30 cellular contexts compared by ENCODE assay signal in the genomic region with DNA sequence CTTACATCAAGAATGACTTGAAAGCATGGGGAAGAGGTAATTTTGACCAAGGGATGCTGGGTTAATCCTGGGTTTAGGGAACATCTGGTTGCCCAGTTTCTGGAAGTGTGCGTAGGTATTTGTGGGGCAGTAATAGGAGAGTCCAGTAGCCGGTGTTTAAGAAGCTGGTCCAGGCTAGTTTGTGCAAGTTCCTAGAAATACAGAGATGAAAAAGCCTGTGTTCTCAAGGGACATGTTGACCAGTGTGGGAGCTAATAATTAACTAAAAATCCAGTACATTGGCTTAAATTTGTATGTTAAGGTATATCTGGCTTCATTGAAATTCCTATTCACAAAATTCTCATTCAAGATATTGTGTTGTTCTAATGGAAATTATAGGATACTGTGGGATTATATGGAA. TPM values are rescaled to one million over a fixed set of nuclear protein-coding genes. Genes with fewer than 3 reads are reported as not detected.
DNase-seq lines count a peak whose midpoint lies in the region; ATAC-seq, FAIRE-seq and TF ChIP-seq lines count a peak whose summit lies in the region.
"Had no signal": no experiment of that assay in that cellular context is flagged by ENCODE, and none has a peak within 500 bp of the region (broad histone marks: within the 10 kb centered on the region; RNA-seq: fewer than 3 reads in every experiment).

No MANE protein-coding gene starts in this region.

- no peaks in the 10 kb centered on the region for H3K79me1 ChIP-seq in trophoblast cell (ENCODE audit: low read length)

- no peaks in the 10 kb centered on the region for H3K36me3 ChIP-seq in trophoblast cell (ENCODE audit: control insufficient read depth in 1 of 2, insufficient read depth in 2 of 2, low read length in 2 of 2)
- no peaks in the 10 kb centered on the region for H3K36me3 ChIP-seq in BE2C
- H3K36me3 ChIP-seq in small intestine (ENCODE audit: control insufficient read depth in 2 of 2, insufficient read depth in 2 of 2, low read length in 2 of 2), result no peaks in the 10 kb centered on the region
- H3K36me3 ChIP-seq: sigmoid colon, tibial artery, WERI-Rb-1 had no signal

- no peak overlapping the region for H2BK5ac ChIP-seq in trophoblast cell (ENCODE audit: low read depth, low read length, poor library complexity)

- H3K4me1 ChIP-seq in trophoblast cell (ENCODE audit: control insufficient read depth in 1 of 2, insufficient read depth in 2 of 2, low read length in 2 of 2), result no peaks in the 10 kb centered on the region
- no peaks in the 10 kb centered on the region for H3K4me1 ChIP-seq in BE2C
- H3K4me1 ChIP-seq in small intestine (ENCODE audit: control insufficient read depth in 2 of 2, insufficient read depth in 1 of 2, low read depth in 1 of 2, low read length in 1 of 2), result no peaks in the 10 kb centered on the region

- H3K27me3 ChIP-seq in HL-60 (ENCODE audit: insufficient read depth, poor library complexity, severe bottlenecking), result no peaks in the 10 kb centered on the region
- H3K27me3 ChIP-seq in trophoblast cell (ENCODE audit: insufficient read depth, low read length), result no peaks in the 10 kb centered on the region
- H3K27me3 ChIP-seq in BE2C, result no peaks in the 10 kb centered on the region
- no peaks in the 10 kb centered on the region for H3K27me3 ChIP-seq in small intestine (ENCODE audit: control insufficient read depth in 2 of 2, insufficient read depth in 2 of 2, low read length in 2 of 2)
- H3K27me3 ChIP-seq: sigmoid colon, tibial artery had no signal

- no peaks in the 10 kb centered on the region for H3K79me2 ChIP-seq in trophoblast cell (ENCODE audit: control insufficient read depth, insufficient read depth, low read length, poor library complexity)

- DNase-seq in activated T-cell treated with anti-CD3 and anti-CD28 coated beads, Interleukin-2, amount 50 U/mL, for 72 hours, result no peak
- DNase-seq in activated T-cell treated with anti-CD3 and anti-CD28 coated beads, Interleukin-2, amount 50 U/mL, for 48 hours, result no peak
- no peak for DNase-seq in HL-60 (ENCODE audit: low read depth in 1 of 2, low spot score in 1 of 2)
- no peak for DNase-seq in left lobe of liver (ENCODE audit: low spot score)
- no peak for DNase-seq in trophoblast cell
- DNase-seq in BE2C, result no peak
- no peak for DNase-seq in small intestine
- no peak for DNase-seq in SIG-M5 (lab: John Stamatoyannopoulos, UW)
- DNase-seq: 8988T; activated CD4-positive, alpha-beta T cell treated with anti-CD3 and anti-CD28 coated beads, Interleukin-2, amount 50 U/mL, for 1 hour; activated CD8-positive, alpha-beta memory T cell treated with anti-CD3 and anti-CD28 coated beads, Interleukin-2, amount 10 ng/mL, durations not matched to agents 7 days and 5 days; activated naive CD4-positive, alpha-beta T cell treated with anti-CD3 and anti-CD28 coated beads, Interleukin-2, amount 50 U/mL, for 16 hours; amygdala; DMS79 treated with DMSO at 0.1 percent for 48 hours; foreskin melanocyte; hippocampal formation; immature natural killer cell; NCI-H1694 treated with DMSO at 0.1 percent for 48 hours; NCI-H2171 treated with DMSO at 0.1 percent for 48 hours; posterior cingulate gyrus; sigmoid colon; SK-N-SH; stimulated activated CD4-positive, alpha-beta T cell treated with anti-CD3 and anti-CD28 coated beads, Interleukin-15, amount 100 ng/mL, for 24 hours; stimulated activated naive CD8-positive, alpha-beta T cell treated with anti-CD3 and anti-CD28 coated beads, Interleukin-15, amount 100 ng/mL, for 72 hours; tibial artery; WERI-Rb-1 had no signal

- H3K9me3 ChIP-seq in trophoblast cell (ENCODE audit: insufficient read depth, low read depth, low read length), result no peaks in the 10 kb centered on the region
- H3K9me3 ChIP-seq in BE2C, result no peaks in the 10 kb centered on the region
- no peaks in the 10 kb centered on the region for H3K9me3 ChIP-seq in small intestine (ENCODE audit: control insufficient read depth, low read depth)
- H3K9me3 ChIP-seq: sigmoid colon, SK-N-SH, tibial artery had no signal

- H3K23ac ChIP-seq in trophoblast cell (ENCODE audit: low read length), result no peak overlapping the region

- H2BK120ac ChIP-seq in trophoblast cell (ENCODE audit: insufficient read depth, low read length, poor library complexity), result no peak overlapping the region

- H3K27ac Mint-ChIP-seq in activated T-cell treated with anti-CD3 and anti-CD28 coated beads, Interleukin-2, amount 50 U/mL, for 72 hours, result peak overlapping the region; percentile 66
- H3K27ac Mint-ChIP-seq: activated CD8-positive, alpha-beta memory T cell treated with anti-CD3 and anti-CD28 coated beads, Interleukin-2, amount 10 ng/mL, durations not matched to agents 7 days and 5 days; immature natural killer cell; stimulated activated naive CD8-positive, alpha-beta T cell treated with anti-CD3 and anti-CD28 coated beads, Interleukin-15, amount 100 ng/mL, for 72 hours; T-helper 2 cell treated with Interferon-gamma antibody and Interleukin-4, amounts not matched to agents 5 μg/mL and 100 μg/mL, for 36 hours had no signal

- peaks cover 0 to 2% of the 10 kb centered on the region in 2 donors for H3K9me3 Mint-ChIP-seq in activated T-cell treated with anti-CD3 and anti-CD28 coated beads, Interleukin-2, amount 50 U/mL, for 72 hours
- H3K9me3 Mint-ChIP-seq: stimulated activated naive CD8-positive, alpha-beta T cell treated with anti-CD3 and anti-CD28 coated beads, Interleukin-15, amount 100 ng/mL, for 72 hours; T-helper 2 cell treated with Interferon-gamma antibody and Interleukin-4, amounts not matched to agents 5 μg/mL and 100 μg/mL, for 36 hours had no signal

- H4K8ac ChIP-seq in trophoblast cell (ENCODE audit: low read depth, low read length), result no peak overlapping the region

- no peak overlapping the region for H2AK5ac ChIP-seq in trophoblast cell (ENCODE audit: low read length)

- H3K4ac ChIP-seq in trophoblast cell (ENCODE audit: low read depth, low read length), result no peak overlapping the region

- H3K4me1 Mint-ChIP-seq in activated T-cell treated with anti-CD3 and anti-CD28 coated beads, Interleukin-2, amount 50 U/mL, for 72 hours (ENCODE audit: low read depth), result peaks cover 40% of the 10 kb centered on the region
- H3K4me1 Mint-ChIP-seq: activated CD8-positive, alpha-beta memory T cell treated with anti-CD3 and anti-CD28 coated beads, Interleukin-2, amount 10 ng/mL, durations not matched to agents 7 days and 5 days; immature natural killer cell had no signal

- H2AFZ ChIP-seq in trophoblast cell (ENCODE audit: insufficient read depth, low read length, poor library complexity), result no peak overlapping the region

- H4K91ac ChIP-seq in trophoblast cell (ENCODE audit: low read depth, low read length), result no peak overlapping the region

- H3K18ac ChIP-seq in trophoblast cell (ENCODE audit: low read length), result no peak overlapping the region

- no peak for ATAC-seq in activated T-cell treated with anti-CD3 and anti-CD28 coated beads, Interleukin-2, amount 50 U/mL, for 72 hours (replicated peaks in 1 of 2)
- ATAC-seq in left lobe of liver, result peak; percentile 65
- ATAC-seq: activated CD8-positive, alpha-beta memory T cell treated with anti-CD3 and anti-CD28 coated beads, Interleukin-2, amount 10 ng/mL, durations not matched to agents 7 days and 5 days; esophagus mucosa; stimulated activated naive CD8-positive, alpha-beta T cell treated with anti-CD3 and anti-CD28 coated beads, Interleukin-15, amount 100 ng/mL, for 72 hours had no signal

- no peaks in the 10 kb centered on the region for H3K36me3 Mint-ChIP-seq in activated T-cell treated with anti-CD3 and anti-CD28 coated beads, Interleukin-2, amount 50 U/mL, for 72 hours (ENCODE audit: insufficient read depth in 2 of 2)
- H3K36me3 Mint-ChIP-seq: activated CD8-positive, alpha-beta memory T cell treated with anti-CD3 and anti-CD28 coated beads, Interleukin-2, amount 10 ng/mL, durations not matched to agents 7 days and 5 days; immature natural killer cell had no signal

- peak overlapping the region; percentile 65 for H3K27ac ChIP-seq in HL-60 (replicated peaks)
- H3K27ac ChIP-seq in trophoblast cell (ENCODE audit: low read depth, low read length), result no peak overlapping the region
- H3K27ac ChIP-seq in small intestine (ENCODE audit: low read depth in 1 of 2, low read length in 1 of 2), result no peak overlapping the region
- H3K27ac ChIP-seq: RWPE1, sigmoid colon, tibial artery, WERI-Rb-1 had no signal

- H3K14ac ChIP-seq in trophoblast cell (ENCODE audit: low read length), result no peak overlapping the region

- TF ChIP-seq CTCF in HL-60 (IDR thresholded peaks at IDR 0.05; ENCODE audit: insufficient read depth, low read length), result no peak
- TF ChIP-seq CTCF in BE2C (IDR thresholded peaks at IDR 0.05; ENCODE audit: low read depth, low read length), result no peak

- no peak overlapping the region for H3K4me2 ChIP-seq in trophoblast cell (ENCODE audit: low read length)
- H3K4me2 ChIP-seq: SK-N-SH had no signal

- H3K4me3 ChIP-seq in HL-60 (replicated peaks; ENCODE audit: insufficient read depth, low read length) (no peak overlapping the region), trophoblast cell (ENCODE audit: low read depth, low read length) (no peak overlapping the region), BE2C (ENCODE audit: low read depth, low read length) (no peak overlapping the region), small intestine (ENCODE audit: low read depth in 1 of 2, low read length in 2 of 2) (no peak overlapping the region)
- H3K4me3 ChIP-seq: sigmoid colon, tibial artery had no signal

- no peak for FAIRE-seq in small intestine (lab: Jason Lieb, UNC)
- FAIRE-seq: bronchial epithelial cell had no signal

- no peak overlapping the region for H4K12ac ChIP-seq in trophoblast cell (ENCODE audit: low read depth, low read length)

- no CpG with 5 or more reads among the region's 2 CpGs for WGBS in trophoblast cell (ENCODE audit: extremely low coverage, insufficient coverage, insufficient read length)
- 60 to 88% (median 65%) methylated on average over 2 of the region's 2 CpGs for WGBS in small intestine, 3 donors

- no peak overlapping the region for H3K4me3 Mint-ChIP-seq in activated T-cell treated with anti-CD3 and anti-CD28 coated beads, Interleukin-2, amount 50 U/mL, for 72 hours
- H3K4me3 Mint-ChIP-seq: activated CD8-positive, alpha-beta memory T cell treated with anti-CD3 and anti-CD28 coated beads, Interleukin-2, amount 10 ng/mL, durations not matched to agents 7 days and 5 days; immature natural killer cell; stimulated activated naive CD8-positive, alpha-beta T cell treated with anti-CD3 and anti-CD28 coated beads, Interleukin-15, amount 100 ng/mL, for 72 hours; T-helper 2 cell treated with Interferon-gamma antibody and Interleukin-4, amounts not matched to agents 5 μg/mL and 100 μg/mL, for 36 hours had no signal

- H2BK12ac ChIP-seq in trophoblast cell (ENCODE audit: low read length), result no peak overlapping the region

- H3K9ac ChIP-seq in trophoblast cell (ENCODE audit: low read length), result no peak overlapping the region
- H3K9ac ChIP-seq: SK-N-SH had no signal

- no peaks in the 10 kb centered on the region for H3K27me3 Mint-ChIP-seq in activated T-cell treated with anti-CD3 and anti-CD28 coated beads, Interleukin-2, amount 50 U/mL, for 72 hours (ENCODE audit: low read depth)
- H3K27me3 Mint-ChIP-seq: activated CD8-positive, alpha-beta memory T cell treated with anti-CD3 and anti-CD28 coated beads, Interleukin-2, amount 10 ng/mL, durations not matched to agents 7 days and 5 days; stimulated activated naive CD8-positive, alpha-beta T cell treated with anti-CD3 and anti-CD28 coated beads, Interleukin-15, amount 100 ng/mL, for 72 hours had no signal

RNA-seq across cellular contexts. Expression of a gene that starts 51.2 kb away (rescaled TPM):
- 10 to 100 TPM; 11.8 to 11.9 TPM for total RNA-seq in activated T-cell treated with anti-CD3 and anti-CD28 coated beads, Interleukin-2, amount 50 U/mL, for 72 hours
- 14.4 TPM for total RNA-seq in left lobe of liver
- polyA plus RNA-seq in trophoblast cell (2013), result 25.6 and 26.0 TPM in 2 replicates
- 0.80 TPM for polyA plus RNA-seq in BE2C (2012; ENCODE audit: insufficient read depth, insufficient read length, low read depth)
- polyA plus RNA-seq in small intestine, result 10 to 100 TPM in 1 of 3 donors, 1 to 10 TPM in 2; 1.1 to 10.2 (median 6.8) TPM
